In genomic region chr3:58491506-58492384, GRCh38 we compare ENCODE assay signal across 8 cellular contexts.
DNase-seq lines count a peak whose midpoint lies in the region; ATAC-seq and TF ChIP-seq lines count a peak whose summit lies in the region.

Gene KCTD6, plus strand, starts transcription at chr3:58492096. Its CDS starts 6,660 bp downstream, at chr3:58498756.

- peak within 1 kb of the TSS; percentile 91 for H3K4me2 ChIP-seq in OCI-LY3 (ENCODE audit: low read length)

- H2AFZ ChIP-seq in OCI-LY3 (ENCODE audit: low read depth, low read length), result peak within 1 kb of the TSS; percentile 96

- H3K9ac ChIP-seq in HUES48 (ENCODE audit: low read depth, low read length) (peak within 1 kb of the TSS; percentile 34), OCI-LY3 (ENCODE audit: low read length) (peak within 1 kb of the TSS; percentile 79), mucosa of rectum (ENCODE audit: low read depth in 1 of 2, low read length in 2 of 2) (peak within 1 kb of the TSS; percentile 69 to 80)

- H3K4me3 ChIP-seq in HUES48 (ENCODE audit: low read depth, low read length), result peak within 1 kb of the TSS; percentile 85
- H3K4me3 ChIP-seq in OCI-LY3 (ENCODE audit: low read length), result peak within 1 kb of the TSS; percentile 81
- peak within 1 kb of the TSS; percentile 73 to 93 for H3K4me3 ChIP-seq in mucosa of rectum (ENCODE audit: low read length in 2 of 2)

- H3K9me3 ChIP-seq in HUES48 (ENCODE audit: control insufficient read depth, insufficient read depth, low read length) (no peaks in the 10 kb centered on the region), OCI-LY3 (ENCODE audit: insufficient read depth, low read length) (no peaks in the 10 kb centered on the region), mucosa of rectum (ENCODE audit: control insufficient read depth in 2 of 2, low read length in 2 of 2) (no peaks in the 10 kb centered on the region)

- H3K4me1 ChIP-seq in HUES48 (ENCODE audit: control insufficient read depth, insufficient read depth, low read length) (peaks cover 44% of the 10 kb centered on the region), OCI-LY3 (ENCODE audit: low read length) (peaks cover 24% of the 10 kb centered on the region), mucosa of rectum (ENCODE audit: control insufficient read depth in 2 of 2, insufficient read depth in 2 of 2, low read length in 2 of 2) (peaks cover 18 to 32% of the 10 kb centered on the region in 2 donors)

- peak within 1 kb of the TSS; percentile 69 for H3K27ac ChIP-seq in HUES48 (ENCODE audit: low read depth, low read length)
- H3K27ac ChIP-seq in OCI-LY3 (ENCODE audit: low read length), result peak within 1 kb of the TSS; percentile 15; the same call in 1 of the 2 replicates
- H3K27ac ChIP-seq in epithelial cell of prostate, result no peak within 1 kb of the TSS
- H3K27ac ChIP-seq in mucosa of rectum (ENCODE audit: low read depth in 2 of 2, low read length in 2 of 2), result peak within 1 kb of the TSS; percentile 59 to 71

- DNase-seq in D341Med (ENCODE audit: low spot score), result peak; percentile 97
- peak; percentile 78 for DNase-seq in activated T-cell treated with anti-CD3 and anti-CD28 coated beads for 1 hour (ENCODE audit: low read depth)
- peak; percentile 52 for DNase-seq in epithelial cell of prostate (ENCODE audit: low read depth, low spot score)
- peak; percentile 63 to 78 for DNase-seq in stimulated activated CD8-positive, alpha-beta memory T cell treated with anti-CD3 and anti-CD28 coated beads, Interleukin-4, amount 100 ng/mL, for 4 hours (ENCODE audit: low read depth in 2 of 2, low spot score in 1 of 2)

- H3K79me2 ChIP-seq in OCI-LY3 (ENCODE audit: low read length), result peaks cover 45% of the 10 kb centered on the region

- ATAC-seq in GM21390 (IDR thresholded peaks at IDR 0.05; ENCODE audit: unreplicated experiment), result peak; percentile 94

- H3K27me3 ChIP-seq in HUES48 (ENCODE audit: control insufficient read depth, insufficient read depth, low read length), result no peaks in the 10 kb centered on the region
- peaks cover 31% of the 10 kb centered on the region for H3K27me3 ChIP-seq in OCI-LY3 (ENCODE audit: low read depth, low read length)
- no peaks in the 10 kb centered on the region for H3K27me3 ChIP-seq in mucosa of rectum (ENCODE audit: control insufficient read depth in 2 of 2, insufficient read depth in 2 of 2, low read length in 2 of 2)

- peak; percentile 67 for TF ChIP-seq CTCF in OCI-LY3 (IDR thresholded peaks at IDR 0.05; ENCODE audit: low read depth, low read length)

- H3K36me3 ChIP-seq in HUES48 (ENCODE audit: control insufficient read depth, insufficient read depth, low read length), result no peaks in the 10 kb centered on the region
- no peaks in the 10 kb centered on the region for H3K36me3 ChIP-seq in OCI-LY3 (replicated peaks; ENCODE audit: low read depth, low read length)
- no peaks in the 10 kb centered on the region for H3K36me3 ChIP-seq in mucosa of rectum (ENCODE audit: control insufficient read depth in 2 of 2, insufficient read depth in 2 of 2, low read length in 2 of 2)

- peaks cover 23% of the 10 kb centered on the region for H4K20me1 ChIP-seq in OCI-LY3 (ENCODE audit: insufficient read depth, low read length)
